Comparison of ENCODE assay signal across 17 cellular contexts in genomic region chr4:131540256-131540655, GRCh38.
A peak's percentile ranks its signal among the peaks of the same experiment; 100 is the strongest.
DNase-seq lines count a peak whose midpoint lies in the region; ATAC-seq and TF ChIP-seq lines count a peak whose summit lies in the region.
"Had no signal": no experiment of that assay in that cellular context is flagged by ENCODE, and none has a peak within 500 bp of the region (broad histone marks: within the 10 kb centered on the region; RNA-seq: fewer than 3 reads in every experiment).

No MANE protein-coding gene starts in this region.

- DNase-seq in NCI-H82 (lab: John Stamatoyannopoulos, UW) (peak; percentile 15), NCI-H82 treated with DMSO at 0.1 percent for 48 hours (lab: John Stamatoyannopoulos, UW; ENCODE audit: unreplicated experiment) (no peak), WTC11 (ENCODE audit: low spot score) (no peak), NCI-H1417 (lab: John Stamatoyannopoulos, UW) (no peak), NCI-H2029 treated with DMSO at 0.1 percent for 48 hours (lab: John Stamatoyannopoulos, UW) (no peak)
- DNase-seq: Caco-2; CD4-positive, CD25-positive, alpha-beta regulatory T cell; CD8-positive, alpha-beta T cell; DMS 273 treated with DMSO at 0.1 percent for 48 hours; DMS79; EL; GDM1; GOT3; HCEC 1CT had no signal

- H3K4me1 Mint-ChIP-seq in WTC11, result no peaks in the 10 kb centered on the region
- H3K4me1 Mint-ChIP-seq in stimulated activated memory B cell treated with anti-CD40 and anti-IgM and Interleukin-4, amounts not matched to agents 10 μg/mL and 1 μg/mL and 100 μg/mL, for 72 hours, result no peaks in the 10 kb centered on the region
- H3K4me1 Mint-ChIP-seq: B cell; CD4-positive, CD25-positive, alpha-beta regulatory T cell had no signal

- CTCF ChIA-PET in WTC11 (lab: Charles Lee), result no interaction called here

- ATAC-seq in WTC11, result peak; percentile 51
- ATAC-seq in stimulated activated memory B cell treated with anti-CD40 and anti-IgM and Interleukin-4, amounts not matched to agents 10 μg/mL and 1 μg/mL and 100 μg/mL, for 72 hours, result peak; percentile 48
- ATAC-seq: CD8-positive, alpha-beta T cell; GM12878 had no signal

- TF ChIP-seq CTCF in WTC11 (IDR thresholded peaks at IDR 0.05), result no peak

- H3K27me3 Mint-ChIP-seq in WTC11 (ENCODE audit: low read depth), result no peaks in the 10 kb centered on the region
- H3K27me3 Mint-ChIP-seq in stimulated activated memory B cell treated with anti-CD40 and anti-IgM and Interleukin-4, amounts not matched to agents 10 μg/mL and 1 μg/mL and 100 μg/mL, for 72 hours, result no peaks in the 10 kb centered on the region
- H3K27me3 Mint-ChIP-seq: B cell; CD4-positive, CD25-positive, alpha-beta regulatory T cell had no signal

- H3K36me3 Mint-ChIP-seq in WTC11, result no peaks in the 10 kb centered on the region
- H3K36me3 Mint-ChIP-seq in stimulated activated memory B cell treated with anti-CD40 and anti-IgM and Interleukin-4, amounts not matched to agents 10 μg/mL and 1 μg/mL and 100 μg/mL, for 72 hours, result no peaks in the 10 kb centered on the region
- H3K36me3 Mint-ChIP-seq: CD4-positive, CD25-positive, alpha-beta regulatory T cell; CD8-positive, alpha-beta T cell had no signal

- no peaks in the 10 kb centered on the region for H3K9me3 Mint-ChIP-seq in WTC11
- H3K9me3 Mint-ChIP-seq in stimulated activated memory B cell treated with anti-CD40 and anti-IgM and Interleukin-4, amounts not matched to agents 10 μg/mL and 1 μg/mL and 100 μg/mL, for 72 hours, result no peaks in the 10 kb centered on the region
- H3K9me3 Mint-ChIP-seq: CD8-positive, alpha-beta T cell had no signal

- POLR2A ChIA-PET in WTC11 (lab: Charles Lee), result no interaction called here

- no peak overlapping the region for H3K27ac Mint-ChIP-seq in WTC11
- H3K27ac Mint-ChIP-seq in stimulated activated memory B cell treated with anti-CD40 and anti-IgM and Interleukin-4, amounts not matched to agents 10 μg/mL and 1 μg/mL and 100 μg/mL, for 72 hours, result no peak overlapping the region
- H3K27ac Mint-ChIP-seq: B cell; CD4-positive, CD25-positive, alpha-beta regulatory T cell; CD8-positive, alpha-beta T cell had no signal

- no peak overlapping the region for H3K4me3 Mint-ChIP-seq in WTC11
- no peak overlapping the region for H3K4me3 Mint-ChIP-seq in stimulated activated memory B cell treated with anti-CD40 and anti-IgM and Interleukin-4, amounts not matched to agents 10 μg/mL and 1 μg/mL and 100 μg/mL, for 72 hours
- H3K4me3 Mint-ChIP-seq: B cell; CD4-positive, CD25-positive, alpha-beta regulatory T cell; CD8-positive, alpha-beta T cell had no signal

TF ChIP-seq in WTC11, 78 proteins besides CTCF, POLR2A, EP300 and RAD21:
- TF ChIP-seq CREM (CRISPR knock-in tag; IDR thresholded peaks at IDR 0.05), result no peak
- TF ChIP-seq GTF2I (CRISPR knock-in tag; conservative IDR thresholded peaks at IDR 0.05), result no peak
- no peak for TF ChIP-seq RELA (CRISPR knock-in tag; IDR thresholded peaks at IDR 0.05; ENCODE audit: borderline replicate concordance)
- no peak for TF ChIP-seq AR (CRISPR knock-in tag; IDR thresholded peaks at IDR 0.05)
- no peak for TF ChIP-seq ELF4 (CRISPR knock-in tag; IDR thresholded peaks at IDR 0.05; ENCODE audit: low read depth)
- TF ChIP-seq ZMAT4 (CRISPR knock-in tag; IDR thresholded peaks at IDR 0.05), result no peak
- no peak for TF ChIP-seq SMAD4 (CRISPR knock-in tag; IDR thresholded peaks at IDR 0.05)
- TF ChIP-seq SOX15 (CRISPR knock-in tag; IDR thresholded peaks at IDR 0.05), result no peak
- TF ChIP-seq SMAD3 (CRISPR knock-in tag; IDR thresholded peaks at IDR 0.05; ENCODE audit: borderline replicate concordance), result no peak
- no peak for TF ChIP-seq SP1 (CRISPR knock-in tag; conservative IDR thresholded peaks at IDR 0.05)
TF ChIP-seq in WTC11: peak in this region for 0.
